Comparison of ENCODE assay signal across 22 cellular contexts in genomic region chr11:126408496-126408895, GRCh38. TPM values are rescaled to one million over a fixed set of nuclear protein-coding genes. Genes with fewer than 3 reads are reported as not detected.
DNase-seq lines count a peak whose midpoint lies in the region; TF ChIP-seq lines count a peak whose summit lies in the region.
"Had no signal": no experiment of that assay in that cellular context is flagged by ENCODE, and none has a peak within 500 bp of the region (broad histone marks: within the 10 kb centered on the region; RNA-seq: fewer than 3 reads in every experiment).

No MANE protein-coding gene starts in this region.

- H3K4me3 ChIP-seq in H7 (ENCODE audit: insufficient read depth, low read depth, low read length) (no peak overlapping the region), esophagus (ENCODE audit: low read depth in 1 of 2, low read length in 2 of 2) (peak overlapping the region; percentile 34 to 51), spleen (no peak overlapping the region), brain microvascular endothelial cell (ENCODE audit: low read depth, low read length) (no peak overlapping the region)

- intact Hi-C loops in spleen (cut with DNase I; ENCODE audit: low total_unique reads): no loop called here

- no peaks in the 10 kb centered on the region for H3K27me3 ChIP-seq in H7 (ENCODE audit: control insufficient read depth, insufficient read depth, low read length)
- no peaks in the 10 kb centered on the region for H3K27me3 ChIP-seq in esophagus (ENCODE audit: control insufficient read depth in 1 of 2, insufficient read depth in 2 of 2, low read length in 2 of 2)
- no peaks in the 10 kb centered on the region for H3K27me3 ChIP-seq in spleen (replicated peaks in 1 of 7)
- no peaks in the 10 kb centered on the region for H3K27me3 ChIP-seq in brain microvascular endothelial cell (replicated peaks)

- TF ChIP-seq CTCF in spleen (IDR thresholded peaks at IDR 0.05 in 8 of 11, conservative IDR thresholded peaks at IDR 0.05 in 3 of 11): no peak
- no peak for TF ChIP-seq CTCF in brain microvascular endothelial cell (IDR thresholded peaks at IDR 0.05; ENCODE audit: low read depth, low read length, missing control alignments)

- in situ Hi-C loops in brain microvascular endothelial cell (cut with HindIII; ENCODE audit: low pct_ligation_motif_present, low sequenced_read_pairs): no loop called here

- H3K4me1 ChIP-seq in esophagus (ENCODE audit: control insufficient read depth in 2 of 2, insufficient read depth in 2 of 2, low read length in 1 of 2) (peaks cover 2 to 20% of the 10 kb centered on the region in 2 donors), spleen (peaks cover 0 to 26% (median 10%) of the 10 kb centered on the region in 6 donors)

- no peaks in the 10 kb centered on the region for H3K9me3 ChIP-seq in esophagus (ENCODE audit: control insufficient read depth in 2 of 2, insufficient read depth in 1 of 2, low read depth in 1 of 2, low read length in 1 of 2)
- H3K9me3 ChIP-seq in spleen: no peaks in the 10 kb centered on the region
- H3K9me3 ChIP-seq: Caco-2 had no signal

- 82 to 90% methylated on average over 12 of the region's 12 CpGs for WGBS in esophagus, 2 donors
- 83 to 95% (median 88%) methylated on average over 12 of the region's 12 CpGs for WGBS in spleen, 5 donors

- no peak for TF ChIP-seq POLR2A in spleen (IDR thresholded peaks at IDR 0.05)

- DNase-seq in DMS 273 (lab: John Stamatoyannopoulos, UW; ENCODE audit: unreplicated experiment): peak; percentile 13
- DNase-seq in DMS 273 treated with DMSO at 0.1 percent for 48 hours (lab: John Stamatoyannopoulos, UW): no peak
- DNase-seq in H7: peak; percentile 11
- DNase-seq in spleen: peak; percentile 38
- no peak for DNase-seq in brain microvascular endothelial cell
- no peak for DNase-seq in MV-4-11 (lab: John Stamatoyannopoulos, UW)
- DNase-seq: Caco-2; CD8-positive, alpha-beta T cell; DMS79 treated with DMSO at 0.1 percent for 48 hours; GF-D8; IMR-90; KG1; MM.1S; NCI-H1048; NCI-H1417 treated with DMSO at 0.1 percent for 48 hours; NCI-H1694 treated with DMSO at 0.1 percent for 48 hours; NCI-H2081; NCI-H2227 treated with DMSO at 0.1 percent for 48 hours; NCI-H526 treated with DMSO at 0.1 percent for 48 hours had no signal

- H3K27ac ChIP-seq in esophagus (ENCODE audit: low read depth in 2 of 2, low read length in 1 of 2) (peak overlapping the region in 1 of 2 donors; percentile 51), spleen (peak overlapping the region in 1 of 8 donors; percentile 5), brain microvascular endothelial cell (no peak overlapping the region)
- H3K27ac ChIP-seq: 22Rv1, C4-2B had no signal

- H3K36me3 ChIP-seq in H7 (replicated peaks; ENCODE audit: control insufficient read depth, insufficient read depth, low read length) (no peaks in the 10 kb centered on the region; the same call in 1 of the 2 replicates), esophagus (ENCODE audit: control insufficient read depth in 2 of 2, insufficient read depth in 2 of 2, low read length in 1 of 2) (peaks cover 0 to 19% of the 10 kb centered on the region in 2 donors), spleen (peaks cover 0 to 79% (median 39%) of the 10 kb centered on the region in 6 donors), brain microvascular endothelial cell (replicated peaks) (peaks cover 3% of the 10 kb centered on the region)

RNA-seq across cellular contexts. Expression of gene ST3GAL4, which starts 53.0 kb away (rescaled TPM):
- total RNA-seq in H7 (2014; rRNA removed; shearing (Covaris generic)): 16.0 and 19.4 TPM in 2 replicates
- polyA plus RNA-seq in esophagus: 100 to 1,000 TPM in 1 of 2 donors, 10 to 100 TPM in 1; 78.9 to 107 TPM
- total RNA-seq in spleen: 100 to 1,000 TPM in 1 of 7 donors, 10 to 100 TPM in 6; 41.2 to 102 (median 53.0) TPM
- polyA plus RNA-seq in spleen: 10 to 100 TPM; 12.8 to 25.0 (median 22.4) TPM

Comparison
In these comparisons a context has a peak if more than half of its experiments do, and no peak if none do; other contexts are left out.
1. DNase-seq: peak in DMS 273 (single experiment), H7 (single experiment) and spleen (single experiment); none in DMS 273 treated with DMSO at 0.1 percent for 48 hours (single experiment), brain microvascular endothelial cell (single experiment) and MV-4-11 (single experiment).
2. H3K4me3 ChIP-seq: peak in esophagus (2 of 2); none in H7 (single experiment), spleen (0 of 8) and brain microvascular endothelial cell (single experiment).